Comparison of ENCODE assay signal across 12 cellular contexts in the genomic region with DNA sequence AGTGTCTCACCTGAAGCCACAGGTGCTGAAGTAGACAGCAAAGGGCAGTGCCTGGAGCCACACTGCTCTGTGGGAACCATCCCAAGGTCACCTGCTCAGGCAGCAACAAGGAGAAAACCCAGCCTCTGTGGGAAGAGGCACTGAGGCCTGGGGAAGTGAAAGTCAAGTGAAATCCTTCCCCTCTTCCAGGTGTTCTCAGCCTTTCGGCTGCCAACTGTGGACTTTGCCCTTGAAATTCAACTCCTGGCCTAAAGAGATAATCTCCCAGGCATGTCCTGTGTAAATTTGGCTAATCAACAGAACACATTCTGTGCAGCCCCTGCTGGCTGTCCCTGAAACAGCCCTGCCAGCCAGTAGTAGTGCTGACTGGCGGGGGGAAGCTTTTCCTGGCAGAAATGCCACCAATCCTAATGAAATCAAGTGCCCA.
A peak's percentile ranks its signal among the peaks of the same experiment; 100 is the strongest.
DNase-seq lines count a peak whose midpoint lies in the region; ATAC-seq, FAIRE-seq and TF ChIP-seq lines count a peak whose summit lies in the region.
"Had no signal": no experiment of that assay in that cellular context is flagged by ENCODE, and none has a peak within 500 bp of the region (broad histone marks: within the 10 kb centered on the region; RNA-seq: fewer than 3 reads in every experiment).

No MANE protein-coding gene starts in this region.

- no peak overlapping the region for H3K27ac Mint-ChIP-seq in HFFc6
- H3K27ac Mint-ChIP-seq: naive B cell had no signal

- POLR2A ChIA-PET in A549 (lab: Yijun Ruan, JAX), result no interaction called here
- POLR2A ChIA-PET in K562 (lab: Yijun Ruan, JAX), result interaction anchor here (0.6 to 1.1 kb wide), 3 partner anchors 11 to 18 kb away, joined by 3 to 4 read pairs (median 3); no protein-coding TSS in a partner anchor

- WGBS in A549 (ENCODE audit: missing lambda C conversion rate), result 45% methylated on average over 2 of the region's 2 CpGs
- WGBS in K562 (ENCODE audit: insufficient coverage, low coverage, missing lambda C conversion rate), result 10% methylated on average over 2 of the region's 2 CpGs

- intact Hi-C loops in K562 (cut with micrococcal nuclease), result no loop called here

- H2AFZ ChIP-seq in K562 (ENCODE audit: low read depth, low read length), result no peak overlapping the region

- TF ChIP-seq EP300 in A549 (IDR thresholded peaks at IDR 0.05) (no peak), K562 (IDR thresholded peaks at IDR 0.05; ENCODE audit: low read length) (no peak)

- TF ChIP-seq RAD21 in A549 (conservative IDR thresholded peaks at IDR 0.05 in 1 of 2, IDR thresholded peaks at IDR 0.05 in 1 of 2), result peak; percentile 21 to 24; a peak in 1 of 5 replicates
- no peak for TF ChIP-seq RAD21 in K562 (CRISPR knock-in tag; conservative IDR thresholded peaks at IDR 0.05 in 1 of 2, IDR thresholded peaks at IDR 0.05 in 1 of 2)

- no peak overlapping the region for H3K4me3 ChIP-seq in A549
- H3K4me3 ChIP-seq in K562, result no peak overlapping the region
- H3K4me3 ChIP-seq: BLaER1 treated with 17β-estradiol and CSF1 and Interleukin-3, amounts not matched to agents 10 nM and 100 nM had no signal

- DNase-seq in A549 (ENCODE audit: low read depth in 1 of 2, low spot score in 1 of 2), result peak in 1 of 2 experiments; percentile 27
- DNase-seq in HFFc6, result no peak
- DNase-seq in K562 (ENCODE audit: extremely low read depth in 1 of 4, low spot score in 3 of 4), result peak in 2 of 4 experiments; percentile 6 to 29
- peak; percentile 87 for DNase-seq in left lobe of liver (ENCODE audit: low spot score)
- DNase-seq in GM19239 (ENCODE audit: insufficient read length, low spot score), result no peak
- DNase-seq in HK-2 (ENCODE audit: unreplicated experiment), result no peak
- DNase-seq in SIG-M5 treated with dmso at 0.1 percent for 504 hours (lab: John Stamatoyannopoulos, UW; ENCODE audit: unreplicated experiment), result no peak
- no peak for DNase-seq in inferior parietal cortex (ENCODE audit: extremely low spot score)
- DNase-seq: effector CD8-positive, alpha-beta T cell; naive B cell; NCI-H774 had no signal

- no peak for TF ChIP-seq POLR2A in A549 (IDR thresholded peaks at IDR 0.05; ENCODE audit: low read length)
- no peak for TF ChIP-seq POLR2A in K562 (conservative IDR thresholded peaks at IDR 0.05)

- H3K79me2 ChIP-seq in K562 (ENCODE audit: control insufficient read depth, insufficient read depth, low read length), result no peaks in the 10 kb centered on the region

- H3K4me1 Mint-ChIP-seq in HFFc6 (ENCODE audit: low read depth), result no peaks in the 10 kb centered on the region; the same call in 1 of the 2 replicates
- H3K4me1 Mint-ChIP-seq: naive B cell had no signal

- H3K9me3 ChIP-seq in A549 (no peaks in the 10 kb centered on the region), K562 (replicated peaks; ENCODE audit: control insufficient read depth, insufficient read depth, low read depth, low read length) (no peaks in the 10 kb centered on the region)
- H3K9me3 ChIP-seq: BLaER1 treated with 17β-estradiol and CSF1 and Interleukin-3, amounts not matched to agents 10 nM and 100 nM had no signal

- H3K9me3 Mint-ChIP-seq in HFFc6, result no peaks in the 10 kb centered on the region
- H3K9me3 Mint-ChIP-seq: naive B cell had no signal

- H3K36me3 ChIP-seq in K562 (ENCODE audit: control insufficient read depth, insufficient read depth, low read length), result no peaks in the 10 kb centered on the region
- H3K36me3 ChIP-seq: BLaER1 treated with 17β-estradiol and CSF1 and Interleukin-3, amounts not matched to agents 10 nM and 100 nM had no signal

- TF ChIP-seq CTCF in A549 (IDR thresholded peaks at IDR 0.05) (no peak; the same call in 2 of the 3 replicates), HFFc6 (IDR thresholded peaks at IDR 0.05) (peak; percentile 45; the same call in 1 of the 2 replicates), K562 (IDR thresholded peaks at IDR 0.05 in 2 of 3, conservative IDR thresholded peaks at IDR 0.05 in 1 of 3; ENCODE audit: insufficient read depth in 2 of 3, low read depth in 1 of 3, low read length in 3 of 3) (peak; percentile 26 to 53 (median 48); a peak in 5 of 6 replicates)

- BruUV-seq in K562 (replicated peaks; lab: Mats Ljungman, UMichigan), result no TSS peak

- H3K4me1 ChIP-seq in A549 (peaks cover 11% of the 10 kb centered on the region), K562 (replicated peaks in 1 of 2; ENCODE audit: control insufficient read depth in 2 of 2, insufficient read depth in 2 of 2, low read length in 2 of 2) (no peaks in the 10 kb centered on the region)

- peaks cover 18 to 21% of the 10 kb centered on the region in 2 experiments; a peak in 4 of 5 replicates for H3K27me3 ChIP-seq in K562 (ENCODE audit: control insufficient read depth in 2 of 2, insufficient read depth in 2 of 2, low read length in 2 of 2)
- H3K27me3 ChIP-seq: BLaER1 treated with 17β-estradiol and CSF1 and Interleukin-3, amounts not matched to agents 10 nM and 100 nM had no signal

- in situ Hi-C loops in K562 (cut with MboI), result no loop called here

- FAIRE-seq in A549 (lab: Jason Lieb, UNC) (no peak), K562 (lab: Jason Lieb, UNC) (no peak), GM19239 (lab: Jason Lieb, UNC) (no peak)

- H3K9me1 ChIP-seq in K562 (ENCODE audit: control insufficient read depth, insufficient read depth, low read length), result no peaks in the 10 kb centered on the region

- no peak overlapping the region for H3K9ac ChIP-seq in K562 (ENCODE audit: insufficient read depth in 1 of 2, low read depth in 2 of 2, low read length in 2 of 2)
- H3K9ac ChIP-seq: BLaER1 treated with 17β-estradiol and CSF1 and Interleukin-3, amounts not matched to agents 10 nM and 100 nM had no signal

- H3K4me3 Mint-ChIP-seq in HFFc6, result no peak overlapping the region
- H3K4me3 Mint-ChIP-seq: naive B cell had no signal

- H3K4me2 ChIP-seq in A549, result peak overlapping the region; percentile 56; the same call in 2 of the 3 replicates
- H3K4me2 ChIP-seq in K562 (ENCODE audit: insufficient read depth, low read length), result no peak overlapping the region

- peak; percentile 64 to 84; a peak in 4 of 6 replicates for ATAC-seq in A549
- peak; percentile 78 for ATAC-seq in K562
- peak; percentile 91 for ATAC-seq in left lobe of liver

- CTCF ChIA-PET in A549 (lab: Yijun Ruan, JAX) (interaction anchor here (1.0 to 1.8 kb wide), 3 partner anchors 11 to 117 kb away, joined by 3 to 8 read pairs (median 4); a partner anchor contains a TSS), K562 (lab: Yijun Ruan, JAX; ENCODE audit: low intra/inter-chr PET ratio) (no interaction called here)

- H4K20me1 ChIP-seq in K562 (replicated peaks; ENCODE audit: control insufficient read depth, insufficient read depth, low read length), result no peaks in the 10 kb centered on the region
- H4K20me1 ChIP-seq: BLaER1 treated with 17β-estradiol and CSF1 and Interleukin-3, amounts not matched to agents 10 nM and 100 nM had no signal

- peaks cover 15% of the 10 kb centered on the region for H3K36me3 Mint-ChIP-seq in HFFc6 (ENCODE audit: low read depth)
- H3K36me3 Mint-ChIP-seq: naive B cell had no signal

- no peaks in the 10 kb centered on the region; the same call in 1 of the 2 replicates for H3K27me3 Mint-ChIP-seq in HFFc6 (ENCODE audit: insufficient read depth)

- H3K27ac ChIP-seq in A549 (peak overlapping the region in 1 of 2 experiments; percentile 36; a peak in 1 of 6 replicates), K562 (ENCODE audit: extremely low read depth, low read depth, low read length) (no peak overlapping the region)
- H3K27ac ChIP-seq: BLaER1 treated with 17β-estradiol and CSF1 and Interleukin-3, amounts not matched to agents 10 nM and 100 nM had no signal

TF ChIP-seq in A549, 52 proteins besides CTCF, POLR2A, EP300 and RAD21 (continues in another document):
- no peak for TF ChIP-seq HOXB13 (CRISPR knock-in tag; IDR thresholded peaks at IDR 0.05; ENCODE audit: low read depth)
- TF ChIP-seq, protein P1, sequence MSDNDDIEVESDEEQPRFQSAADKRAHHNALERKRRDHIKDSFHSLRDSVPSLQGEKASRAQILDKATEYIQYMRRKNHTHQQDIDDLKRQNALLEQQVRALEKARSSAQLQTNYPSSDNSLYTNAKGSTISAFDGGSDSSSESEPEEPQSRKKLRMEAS (IDR thresholded peaks at IDR 0.05), result no peak
- TF ChIP-seq HDAC2 (IDR thresholded peaks at IDR 0.05), result no peak
- TF ChIP-seq, protein P2, sequence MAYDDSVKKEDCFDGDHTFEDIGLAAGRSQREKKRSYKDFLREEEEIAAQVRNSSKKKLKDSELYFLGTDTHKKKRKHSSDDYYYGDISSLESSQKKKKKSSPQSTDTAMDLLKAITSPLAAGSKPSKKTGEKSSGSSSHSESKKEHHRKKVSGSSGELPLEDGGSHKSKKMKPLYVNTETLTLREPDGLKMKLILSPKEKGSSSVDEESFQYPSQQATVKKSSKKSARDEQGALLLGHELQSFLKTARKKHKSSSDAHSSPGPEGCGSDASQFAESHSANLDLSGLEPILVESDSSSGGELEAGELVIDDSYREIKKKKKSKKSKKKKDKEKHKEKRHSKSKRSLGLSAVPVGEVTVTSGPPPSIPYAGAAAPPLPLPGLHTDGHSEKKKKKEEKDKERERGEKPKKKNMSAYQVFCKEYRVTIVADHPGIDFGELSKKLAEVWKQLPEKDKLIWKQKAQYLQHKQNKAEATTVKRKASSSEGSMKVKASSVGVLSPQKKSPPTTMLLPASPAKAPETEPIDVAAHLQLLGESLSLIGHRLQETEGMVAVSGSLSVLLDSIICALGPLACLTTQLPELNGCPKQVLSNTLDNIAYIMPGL (CRISPR knock-in tag; IDR thresholded peaks at IDR 0.05; ENCODE audit: borderline replicate concordance), result no peak

TF ChIP-seq in K562, 482 proteins besides CTCF, POLR2A, EP300 and RAD21 (continues in another document):
- no peak for TF ChIP-seq SLC30A9 (CRISPR knock-in tag; IDR thresholded peaks at IDR 0.05)
- TF ChIP-seq, protein P3, sequence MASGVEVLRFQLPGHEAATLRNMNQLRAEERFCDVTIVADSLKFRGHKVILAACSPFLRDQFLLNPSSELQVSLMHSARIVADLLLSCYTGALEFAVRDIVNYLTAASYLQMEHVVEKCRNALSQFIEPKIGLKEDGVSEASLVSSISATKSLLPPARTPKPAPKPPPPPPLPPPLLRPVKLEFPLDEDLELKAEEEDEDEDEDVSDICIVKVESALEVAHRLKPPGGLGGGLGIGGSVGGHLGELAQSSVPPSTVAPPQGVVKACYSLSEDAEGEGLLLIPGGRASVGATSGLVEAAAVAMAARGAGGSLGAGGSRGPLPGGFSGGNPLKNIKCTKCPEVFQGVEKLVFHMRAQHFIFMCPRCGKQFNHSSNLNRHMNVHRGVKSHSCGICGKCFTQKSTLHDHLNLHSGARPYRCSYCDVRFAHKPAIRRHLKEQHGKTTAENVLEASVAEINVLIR (CRISPR knock-in tag; IDR thresholded peaks at IDR 0.05), result no peak
- no peak for TF ChIP-seq PTBP1 (IDR thresholded peaks at IDR 0.05; ENCODE audit: low read depth, low read length)
- TF ChIP-seq THRAP3 (IDR thresholded peaks at IDR 0.05; ENCODE audit: borderline replicate concordance), result no peak
- no peak for TF ChIP-seq ZNF3 (CRISPR knock-in tag; IDR thresholded peaks at IDR 0.05)
- TF ChIP-seq ZNF212 (CRISPR knock-in tag; IDR thresholded peaks at IDR 0.05), result no peak
- no peak for TF ChIP-seq NFE2L1 (tag; IDR thresholded peaks at IDR 0.05; ENCODE audit: borderline replicate concordance, low read depth)
- no peak for TF ChIP-seq ZNF699 (CRISPR knock-in tag; IDR thresholded peaks at IDR 0.05; ENCODE audit: insufficient replicate concordance)
- no peak for TF ChIP-seq SREBF1 (IDR thresholded peaks at IDR 0.05; ENCODE audit: borderline replicate concordance, low read depth, low read length)
